In genomic region chr6:73435236-73435635, GRCh38 we compare ENCODE assay signal across 1 cellular context.
TF ChIP-seq lines count a peak whose summit lies in the region.

No MANE protein-coding gene starts in this region.

TF ChIP-seq in HCT116, 20 proteins besides CTCF, POLR2A, EP300 and RAD21 (continued from another document):
- TF ChIP-seq REST (IDR thresholded peaks at IDR 0.05; ENCODE audit: low read depth) (no peak), SP1 (IDR thresholded peaks at IDR 0.05; ENCODE audit: low read depth) (no peak)
